In genomic region chrX:13283968-13284914, GRCh38 we compare ENCODE assay signal across 1 cellular context.
TF ChIP-seq lines count a peak whose summit lies in the region.

No MANE protein-coding gene starts in this region.

TF ChIP-seq in K562, 482 proteins besides CTCF, POLR2A, EP300 and RAD21:
- TF ChIP-seq RFX5 (IDR thresholded peaks at IDR 0.05; ENCODE audit: low read depth, low read length) (no peak), RBM22 (IDR thresholded peaks at IDR 0.05; ENCODE audit: low read depth, low read length, poor library complexity, severe bottlenecking) (no peak), POLR3A (IDR thresholded peaks at IDR 0.05; ENCODE audit: borderline replicate concordance, extremely low read depth, insufficient read depth, insufficient read length) (no peak), MXI1 (IDR thresholded peaks at IDR 0.05; ENCODE audit: low read depth, low read length) (no peak), ZNF175 (CRISPR knock-in tag; IDR thresholded peaks at IDR 0.05; ENCODE audit: low read depth) (0 out of 2 replicates have a peak, but pooled peaks have one; percentile 8), TFE3 (CRISPR knock-in tag; IDR thresholded peaks at IDR 0.05) (peak; percentile 67), CTBP1 (IDR thresholded peaks at IDR 0.05; ENCODE audit: borderline replicate concordance) (no peak), KDM5B (IDR thresholded peaks at IDR 0.05; ENCODE audit: insufficient replicate concordance, low read depth, low read length) (no peak), ETV5 (CRISPR knock-in tag; IDR thresholded peaks at IDR 0.05; ENCODE audit: low read depth) (no peak), ZNF511 (CRISPR knock-in tag; IDR thresholded peaks at IDR 0.05) (no peak), RBM39 (optimal IDR thresholded peaks at IDR 0.05; ENCODE audit: low read depth, low read length) (no peak), FOXJ3 (CRISPR knock-in tag; IDR thresholded peaks at IDR 0.05) (no peak), ZNF512 (tag; IDR thresholded peaks at IDR 0.05) (no peak), SMARCE1 (IDR thresholded peaks at IDR 0.05) (0 out of 2 replicates have a peak, but pooled peaks have one; percentile 7), PKNOX1 (IDR thresholded peaks at IDR 0.05) (no peak), ZKSCAN1 (IDR thresholded peaks at IDR 0.05; ENCODE audit: low read depth, low read length) (no peak), USF2 (CRISPR knock-in tag; IDR thresholded peaks at IDR 0.05) (peak; percentile 37), TCF7 (IDR thresholded peaks at IDR 0.05; ENCODE audit: borderline replicate concordance) (no peak), HOXB6 (CRISPR knock-in tag; IDR thresholded peaks at IDR 0.05; ENCODE audit: borderline replicate concordance) (no peak), HEY1 (CRISPR knock-in tag; IDR thresholded peaks at IDR 0.05; ENCODE audit: borderline replicate concordance) (no peak), HDGF (IDR thresholded peaks at IDR 0.05) (no peak), ATF3 (IDR thresholded peaks at IDR 0.05) (0 out of 2 replicates have a peak, but pooled peaks have one; percentile 7), ATF3 (CRISPR knock-in tag; conservative IDR thresholded peaks at IDR 0.05) (no peak), SIRT6 (IDR thresholded peaks at IDR 0.05; ENCODE audit: low read depth, low read length) (no peak), DNMT1 (IDR thresholded peaks at IDR 0.05) (no peak), ETS2 (tag; IDR thresholded peaks at IDR 0.05; ENCODE audit: borderline replicate concordance, poor library complexity, severe bottlenecking) (no peak), ARID3A (IDR thresholded peaks at IDR 0.05; ENCODE audit: borderline replicate concordance, low read depth, low read length) (no peak), CXXC5 (CRISPR knock-in tag; IDR thresholded peaks at IDR 0.05) (no peak), PML (IDR thresholded peaks at IDR 0.05; ENCODE audit: low read length) (no peak), MAX (CRISPR knock-in tag; IDR thresholded peaks at IDR 0.05) (no peak), CEBPG (CRISPR knock-in tag; IDR thresholded peaks at IDR 0.05) (no peak), CEBPG (tag; conservative IDR thresholded peaks at IDR 0.05 in 1 of 2, IDR thresholded peaks at IDR 0.05 in 1 of 2) (peak in 1 of 2 experiments; percentile 30; a peak in 2 of 4 replicates), PCBP1 (IDR thresholded peaks at IDR 0.05; ENCODE audit: low read depth, low read length, poor library complexity, severe bottlenecking) (no peak), FOXP1 (CRISPR knock-in tag; IDR thresholded peaks at IDR 0.05) (no peak), ARID4B (CRISPR knock-in tag; IDR thresholded peaks at IDR 0.05) (no peak), HDAC3 (IDR thresholded peaks at IDR 0.05; ENCODE audit: borderline replicate concordance, partially characterized antibody) (peak; percentile 7), MYNN (IDR thresholded peaks at IDR 0.05) (no peak), MYNN (CRISPR knock-in tag; IDR thresholded peaks at IDR 0.05) (no peak), EGR1 (conservative IDR thresholded peaks at IDR 0.05) (no peak), ZNF354B (CRISPR knock-in tag; IDR thresholded peaks at IDR 0.05) (no peak), VEZF1 (CRISPR knock-in tag; IDR thresholded peaks at IDR 0.05) (0 out of 2 replicates have a peak, but pooled peaks have one; percentile 4), ZSCAN29 (IDR thresholded peaks at IDR 0.05) (no peak)
